9 cellular contexts compared by ENCODE assay signal in the genomic region with DNA sequence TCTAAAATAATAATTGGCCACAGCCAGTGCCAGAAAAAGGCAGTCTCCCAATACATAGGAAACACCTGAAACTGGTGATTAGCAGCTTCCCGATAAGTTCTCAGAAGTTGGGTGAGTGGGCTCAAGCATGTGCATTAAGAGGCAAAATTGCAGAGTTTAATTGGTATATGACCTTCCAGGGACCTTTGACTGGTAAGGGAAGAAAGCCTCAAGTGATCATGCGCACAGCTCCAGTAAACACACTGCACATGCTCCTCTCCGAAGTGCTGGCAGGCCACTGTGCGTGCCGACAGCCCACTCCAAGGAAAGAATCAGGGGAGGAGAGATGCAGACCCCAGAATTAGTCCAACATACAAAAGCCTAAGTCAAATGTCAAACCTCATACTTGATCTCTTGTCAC. TPM values are rescaled to one million over a fixed set of nuclear protein-coding genes. Genes with fewer than 3 reads are reported as not detected.
"Had no signal": no experiment of that assay in that cellular context is flagged by ENCODE, and none has a peak within 500 bp of the region (broad histone marks: within the 10 kb centered on the region; RNA-seq: fewer than 3 reads in every experiment).

No MANE protein-coding gene starts in this region.

- H3K27ac ChIP-seq: HL-60, KMS-11 had no signal

- ATAC-seq: HepG2, K562 had no signal

- H3K4me3 ChIP-seq: K562 had no signal

- DNase-seq: IMR-90, KBM-7, KG1 had no signal

RNA-seq across cellular contexts. Expression of a gene that starts 18.9 kb away (rescaled TPM):
- total RNA-seq: HepG2, HT-29, HT1080, IMR-90, K562 had no signal
